ENCODE assay signal across 8 cellular contexts in genomic region chr1:210328746-210329488, GRCh38. TPM values are rescaled to one million over a fixed set of nuclear protein-coding genes. Genes with fewer than 3 reads are reported as not detected.
A peak's percentile ranks its signal among the peaks of the same experiment; 100 is the strongest.
DNase-seq lines count a peak whose midpoint lies in the region; ATAC-seq, FAIRE-seq and TF ChIP-seq lines count a peak whose summit lies in the region.

TSS of gene HHAT (plus strand) at chr1:210328902. CDS start at chr1:210348976, 20,074 bp downstream.

- TF ChIP-seq CTCF in cardiac muscle cell (IDR thresholded peaks at IDR 0.05; ENCODE audit: low read depth, low read length) (no peak), pancreas (IDR thresholded peaks at IDR 0.05) (no peak), upper lobe of right lung (IDR thresholded peaks at IDR 0.05) (peak; percentile 24)

- H3K27ac Mint-ChIP-seq in activated naive CD8-positive, alpha-beta T cell treated with anti-CD3 and anti-CD28 coated beads, Interleukin-2, amount 10 ng/mL, durations not matched to agents 7 days and 5 days = peak within 1 kb of the TSS; percentile 86

- H3K9me2 ChIP-seq in GM23248 (ENCODE audit: insufficient read depth) (no peaks in the 10 kb centered on the region), Karpas-422 (replicated peaks; ENCODE audit: insufficient read depth, low read length) (no peaks in the 10 kb centered on the region)

- H3K4me1 ChIP-seq in ES-I3 (ENCODE audit: insufficient read depth, low read length) (no peaks in the 10 kb centered on the region), GM23248 (ENCODE audit: insufficient read depth) (no peaks in the 10 kb centered on the region), Karpas-422 (ENCODE audit: low read length) (peaks cover 12% of the 10 kb centered on the region), cardiac muscle cell (ENCODE audit: low read depth) (peaks cover 12% of the 10 kb centered on the region), pancreas (peaks cover 0 to 3% (median 0%) of the 10 kb centered on the region in 3 donors), upper lobe of right lung (peaks cover 14% of the 10 kb centered on the region)

- H4K20me1 ChIP-seq in GM23248 (ENCODE audit: insufficient read depth) = no peaks in the 10 kb centered on the region
- no peaks in the 10 kb centered on the region for H4K20me1 ChIP-seq in Karpas-422 (ENCODE audit: insufficient read depth, low read depth, low read length)

- peak within 1 kb of the TSS; percentile 94 for H2AFZ ChIP-seq in GM23248
- peak within 1 kb of the TSS; percentile 100 for H2AFZ ChIP-seq in Karpas-422 (ENCODE audit: low read length)

- DNase-seq in GM23248 (peak; percentile 86), Karpas-422 (peak; percentile 85), SK-N-DZ (ENCODE audit: low spot score) (peak; percentile 69), cardiac muscle cell (ENCODE audit: low read depth in 1 of 2, low spot score in 1 of 2) (peak; percentile 86 to 87), pancreas (peak; percentile 71 to 91 (median 80)), upper lobe of right lung (peak; percentile 95)
- DNase-seq in activated naive CD8-positive, alpha-beta T cell treated with anti-CD3 and anti-CD28 coated beads, Interleukin-2, amount 10 ng/mL, durations not matched to agents 7 days and 5 days = peak; percentile 76

- H3K4me2 ChIP-seq in GM23248 (ENCODE audit: unreplicated experiment) (peak within 1 kb of the TSS; percentile 84), Karpas-422 (ENCODE audit: low read depth, low read length, poor library complexity, severe bottlenecking) (peak within 1 kb of the TSS; percentile 82)

- peaks cover 22% of the 10 kb centered on the region for H3K4me1 Mint-ChIP-seq in activated naive CD8-positive, alpha-beta T cell treated with anti-CD3 and anti-CD28 coated beads, Interleukin-2, amount 10 ng/mL, durations not matched to agents 7 days and 5 days

- H3K9ac ChIP-seq in ES-I3 (ENCODE audit: low read depth, low read length) = peak within 1 kb of the TSS; percentile 58; the same call in 1 of the 2 replicates
- H3K9ac ChIP-seq in GM23248 = peak within 1 kb of the TSS; percentile 71
- peak within 1 kb of the TSS; percentile 82 for H3K9ac ChIP-seq in Karpas-422 (ENCODE audit: low read length)

- H3F3A ChIP-seq in GM23248 (ENCODE audit: insufficient read depth) = no peaks in the 10 kb centered on the region; the same call in 1 of the 2 replicates

- intact Hi-C loops in pancreas (cut with DNase I) (no loop called here), upper lobe of right lung (cut with DNase I) (no loop called here)

- no peaks in the 10 kb centered on the region for H3K36me3 ChIP-seq in ES-I3 (ENCODE audit: insufficient read depth, low read length)
- no peaks in the 10 kb centered on the region for H3K36me3 ChIP-seq in GM23248 (ENCODE audit: low read depth)
- no peaks in the 10 kb centered on the region for H3K36me3 ChIP-seq in Karpas-422 (ENCODE audit: insufficient read depth, low read length)
- no peaks in the 10 kb centered on the region for H3K36me3 ChIP-seq in cardiac muscle cell
- no peaks in the 10 kb centered on the region for H3K36me3 ChIP-seq in pancreas
- H3K36me3 ChIP-seq in upper lobe of right lung = no peaks in the 10 kb centered on the region

- POLR2A ChIA-PET in activated naive CD8-positive, alpha-beta T cell treated with anti-CD3 and anti-CD28 coated beads, Interleukin-2, amount 10 ng/mL, durations not matched to agents 7 days and 5 days (lab: Charles Lee) = interaction anchor here (0.6 kb wide), 1 partner anchor 1022 kb away, joined by 5 read pairs; no protein-coding TSS in a partner anchor

- peak within 1 kb of the TSS; percentile 95 for H3K4me3 Mint-ChIP-seq in activated naive CD8-positive, alpha-beta T cell treated with anti-CD3 and anti-CD28 coated beads, Interleukin-2, amount 10 ng/mL, durations not matched to agents 7 days and 5 days

- peak within 1 kb of the TSS; percentile 29; the same call in 1 of the 2 replicates for H3K27ac ChIP-seq in GM23248
- H3K27ac ChIP-seq in Karpas-422 (ENCODE audit: low read length) = no peak within 1 kb of the TSS
- H3K27ac ChIP-seq in cardiac muscle cell = peak within 1 kb of the TSS; percentile 77
- H3K27ac ChIP-seq in pancreas = peak within 1 kb of the TSS; percentile 83 to 88 (median 86)
- H3K27ac ChIP-seq in upper lobe of right lung = peak within 1 kb of the TSS; percentile 97

- WGBS in GM23248 (ENCODE audit: low coverage in 1 of 2, low lambda C conversion rate in 2 of 2, missing lambda C conversion rate in 2 of 2), 2 experiments = 1 to 2% methylated on average over 78 to 84 of the region's 88 CpGs
- WGBS in pancreas, 2 donors = 0% methylated on average over 71 to 88 of the region's 88 CpGs

- H3K9me3 ChIP-seq in ES-I3 (ENCODE audit: control insufficient read depth, insufficient read depth, low read length) (peaks cover 5% of the 10 kb centered on the region; the same call in 1 of the 2 replicates), GM23248 (ENCODE audit: low read depth) (no peaks in the 10 kb centered on the region), Karpas-422 (ENCODE audit: low read length) (peaks cover 4% of the 10 kb centered on the region; the same call in 1 of the 2 replicates), cardiac muscle cell (ENCODE audit: low read depth) (no peaks in the 10 kb centered on the region), pancreas (no peaks in the 10 kb centered on the region), upper lobe of right lung (no peaks in the 10 kb centered on the region)

- FAIRE-seq in pancreas (lab: Jason Lieb, UNC) = no peak

- H3K79me2 ChIP-seq in GM23248 (ENCODE audit: insufficient read depth) (no peaks in the 10 kb centered on the region), Karpas-422 (ENCODE audit: low read length) (no peaks in the 10 kb centered on the region)

- peak; percentile 75 for ATAC-seq in activated naive CD8-positive, alpha-beta T cell treated with anti-CD3 and anti-CD28 coated beads, Interleukin-2, amount 10 ng/mL, durations not matched to agents 7 days and 5 days (ENCODE audit: low read depth)
- ATAC-seq in pancreas (peak; percentile 92 to 95 (median 94)), upper lobe of right lung (peak; percentile 97)

- H3K4me3 ChIP-seq in GM23248 (peak within 1 kb of the TSS; percentile 87), Karpas-422 (ENCODE audit: low read length) (peak within 1 kb of the TSS; percentile 81), cardiac muscle cell (peak within 1 kb of the TSS; percentile 60), pancreas (peak within 1 kb of the TSS; percentile 53 to 76 (median 68)), upper lobe of right lung (peak within 1 kb of the TSS; percentile 88)

- no peaks in the 10 kb centered on the region for H3K27me3 ChIP-seq in GM23248 (replicated peaks; ENCODE audit: insufficient read depth)
- no peaks in the 10 kb centered on the region for H3K27me3 ChIP-seq in Karpas-422 (ENCODE audit: low read length)
- H3K27me3 ChIP-seq in cardiac muscle cell = peaks cover 8% of the 10 kb centered on the region
- no peaks in the 10 kb centered on the region for H3K27me3 ChIP-seq in pancreas
- no peaks in the 10 kb centered on the region for H3K27me3 ChIP-seq in upper lobe of right lung

- H3K36me3 Mint-ChIP-seq in activated naive CD8-positive, alpha-beta T cell treated with anti-CD3 and anti-CD28 coated beads, Interleukin-2, amount 10 ng/mL, durations not matched to agents 7 days and 5 days = no peaks in the 10 kb centered on the region

- in situ Hi-C loops in GM23248 (cut with MboI) = no loop called here

- no peaks in the 10 kb centered on the region for H3K9me3 Mint-ChIP-seq in activated naive CD8-positive, alpha-beta T cell treated with anti-CD3 and anti-CD28 coated beads, Interleukin-2, amount 10 ng/mL, durations not matched to agents 7 days and 5 days

- H3K27me3 Mint-ChIP-seq in activated naive CD8-positive, alpha-beta T cell treated with anti-CD3 and anti-CD28 coated beads, Interleukin-2, amount 10 ng/mL, durations not matched to agents 7 days and 5 days = peaks cover 16% of the 10 kb centered on the region

RNA-seq across cellular contexts. Expression of gene HHAT, which starts in this region (rescaled TPM):
- total RNA-seq in GM23248 (2014; rRNA removed; shearing (Covaris generic)) = 1.9 TPM in 2 replicates
- 1.6 and 1.8 TPM in 2 replicates for polyA plus RNA-seq in GM23248 (2016; fragmentation: Nextera tagmentation; extraction: Ambion mirVana)
- 1.4 and 2.3 TPM in 2 replicates for total RNA-seq in Karpas-422 (2014; rRNA removed; shearing (Covaris generic); ENCODE audit: low replicate concordance)
- 13.6 and 15.3 TPM in 2 replicates for polyA plus RNA-seq in SK-N-DZ (2014; cell fraction: cytosol; rRNA removed)
- polyA plus RNA-seq in SK-N-DZ (2014; cell fraction: nucleus; rRNA removed) = 8.9 and 14.1 TPM in 2 replicates
- 1 to 10 TPM; 3.3 to 3.8 TPM for total RNA-seq in activated naive CD8-positive, alpha-beta T cell treated with anti-CD3 and anti-CD28 coated beads, Interleukin-2, amount 10 ng/mL, durations not matched to agents 7 days and 5 days
- total RNA-seq in cardiac muscle cell = 5.0 and 8.4 TPM in 2 replicates
- polyA plus RNA-seq in cardiac muscle cell = 3.6 and 6.1 TPM in 2 replicates
- 1 to 10 TPM; 1.4 to 4.1 (median 2.4) TPM for total RNA-seq in pancreas
- 1 to 10 TPM; 1.3 to 3.1 TPM for polyA plus RNA-seq in pancreas
- total RNA-seq in upper lobe of right lung = 4.3 TPM
